ENCODE assay signal across 16 cellular contexts in genomic region chr2:10820562-10820961, GRCh38. TPM values are rescaled to one million over a fixed set of nuclear protein-coding genes. Genes with fewer than 3 reads are reported as not detected.
DNase-seq lines count a peak whose midpoint lies in the region; ATAC-seq and TF ChIP-seq lines count a peak whose summit lies in the region.
"Had no signal": no experiment of that assay in that cellular context is flagged by ENCODE, and none has a peak within 500 bp of the region (broad histone marks: within the 10 kb centered on the region; RNA-seq: fewer than 3 reads in every experiment).

No MANE protein-coding gene starts in this region.

- H3K4me1 ChIP-seq in heart left ventricle, result peaks cover 0 to 22% (median 5%) of the 10 kb centered on the region in 12 donors
- peaks cover 19% of the 10 kb centered on the region for H3K4me1 ChIP-seq in mucosa of stomach (ENCODE audit: control insufficient read depth, insufficient read depth, low read length)
- peaks cover 4% of the 10 kb centered on the region for H3K4me1 ChIP-seq in testis
- H3K4me1 ChIP-seq: A549, Peyer's patch had no signal

- no peak overlapping the region for H3K4me3 ChIP-seq in heart left ventricle
- peak overlapping the region; percentile 37 for H3K4me3 ChIP-seq in mucosa of stomach (ENCODE audit: low read length)
- no peak overlapping the region for H3K4me3 ChIP-seq in testis
- H3K4me3 ChIP-seq: A549, Peyer's patch had no signal

- H3K27ac ChIP-seq in heart left ventricle (peak overlapping the region in 1 of 12 donors; percentile 60), testis (no peak overlapping the region)
- H3K27ac ChIP-seq: A549, KMS-11, Peyer's patch had no signal

- intact Hi-C loops in Right ventricle myocardium inferior (cut with DNase I), result no loop called here
- intact Hi-C loops in cardiac septum (cut with DNase I), result no loop called here
- intact Hi-C loops in heart left ventricle (cut with DNase I), result loop anchor here in 1 of 10 donors (10.0 kb wide), 1 partner anchor 106 kb away; no protein-coding TSS in a partner anchor
- intact Hi-C loops in testis (cut with DNase I; ENCODE audit: low total_unique reads), result no loop called here

- peak overlapping the region; percentile 26 for H3K9ac ChIP-seq in mucosa of stomach (ENCODE audit: low read length)
- H3K9ac ChIP-seq: KMS-11 had no signal

- no peaks in the 10 kb centered on the region for H3K9me3 ChIP-seq in heart left ventricle
- H3K9me3 ChIP-seq in mucosa of stomach (ENCODE audit: control insufficient read depth, low read length), result no peaks in the 10 kb centered on the region
- no peaks in the 10 kb centered on the region for H3K9me3 ChIP-seq in testis
- H3K9me3 ChIP-seq: Peyer's patch had no signal

- H3K27me3 ChIP-seq in heart left ventricle (no peaks in the 10 kb centered on the region), mucosa of stomach (ENCODE audit: control insufficient read depth, insufficient read depth, low read length) (no peaks in the 10 kb centered on the region), testis (no peaks in the 10 kb centered on the region)
- H3K27me3 ChIP-seq: Peyer's patch had no signal

- TF ChIP-seq POLR2A in heart left ventricle (IDR thresholded peaks at IDR 0.05) (no peak), testis (IDR thresholded peaks at IDR 0.05) (no peak)

- peak; percentile 38 for ATAC-seq in Right ventricle myocardium inferior
- ATAC-seq in heart left ventricle, result peak in 3 of 4 donors; percentile 39 to 64 (median 43)
- ATAC-seq in GM21529 (IDR thresholded peaks at IDR 0.05; ENCODE audit: unreplicated experiment), result no peak
- ATAC-seq: A549 had no signal

- DNase-seq in Right ventricle myocardium inferior (ENCODE audit: missing footprints), result peak; percentile 85
- DNase-seq in cardiac septum (ENCODE audit: low spot score), result no peak
- DNase-seq in heart left ventricle, result peak in 2 of 5 donors; percentile 43 to 57
- DNase-seq in testis, result peak; percentile 56
- DNase-seq in globus pallidus (ENCODE audit: low spot score), result no peak
- DNase-seq: Calu3; CD4-positive, alpha-beta memory T cell; NCI-H1436; NCI-H2029; NCI-H345; NCI-H524 treated with DMSO at 0.1 percent for 48 hours had no signal

- TF ChIP-seq CTCF in heart left ventricle (IDR thresholded peaks at IDR 0.05) (no peak), testis (IDR thresholded peaks at IDR 0.05) (no peak)

- H3K36me3 ChIP-seq in heart left ventricle (no peaks in the 10 kb centered on the region), mucosa of stomach (ENCODE audit: control insufficient read depth, insufficient read depth, low read length) (no peaks in the 10 kb centered on the region), testis (ENCODE audit: low read depth, missing control alignments) (no peaks in the 10 kb centered on the region)
- H3K36me3 ChIP-seq: Peyer's patch had no signal

- WGBS in heart left ventricle, 4 donors, result 8 to 31% (median 14%) methylated on average over 8 of the region's 8 CpGs
- 26 to 28% methylated on average over 8 of the region's 8 CpGs for WGBS in testis, 2 donors

RNA-seq across cellular contexts. Expression of gene PDIA6, which starts 8.0 kb away (rescaled TPM):
- total RNA-seq in Right ventricle myocardium inferior (125 TPM), cardiac septum (130 TPM), heart left ventricle (100 to 1,000 TPM in 6 of 9 donors, 10 to 100 TPM in 3; 78.2 to 178 (median 110) TPM), testis (10 to 100 TPM; 74.3 to 78.4 TPM)
- polyA plus RNA-seq in heart left ventricle (100 to 1,000 TPM in 1 of 2 donors, 10 to 100 TPM in 1; 32.0 to 402 TPM), testis (ENCODE audit: insufficient read depth, low read depth, low replicate concordance) (123 TPM)

Comparison
In these comparisons a context has a peak if more than half of its experiments do, and no peak if none do; other contexts are left out.
1. DNase-seq: peak in Right ventricle myocardium inferior (single experiment) and testis (single experiment); none in cardiac septum (single experiment) and globus pallidus (single experiment).